Comparison of ENCODE assay signal across 7 cellular contexts in the genomic region with DNA sequence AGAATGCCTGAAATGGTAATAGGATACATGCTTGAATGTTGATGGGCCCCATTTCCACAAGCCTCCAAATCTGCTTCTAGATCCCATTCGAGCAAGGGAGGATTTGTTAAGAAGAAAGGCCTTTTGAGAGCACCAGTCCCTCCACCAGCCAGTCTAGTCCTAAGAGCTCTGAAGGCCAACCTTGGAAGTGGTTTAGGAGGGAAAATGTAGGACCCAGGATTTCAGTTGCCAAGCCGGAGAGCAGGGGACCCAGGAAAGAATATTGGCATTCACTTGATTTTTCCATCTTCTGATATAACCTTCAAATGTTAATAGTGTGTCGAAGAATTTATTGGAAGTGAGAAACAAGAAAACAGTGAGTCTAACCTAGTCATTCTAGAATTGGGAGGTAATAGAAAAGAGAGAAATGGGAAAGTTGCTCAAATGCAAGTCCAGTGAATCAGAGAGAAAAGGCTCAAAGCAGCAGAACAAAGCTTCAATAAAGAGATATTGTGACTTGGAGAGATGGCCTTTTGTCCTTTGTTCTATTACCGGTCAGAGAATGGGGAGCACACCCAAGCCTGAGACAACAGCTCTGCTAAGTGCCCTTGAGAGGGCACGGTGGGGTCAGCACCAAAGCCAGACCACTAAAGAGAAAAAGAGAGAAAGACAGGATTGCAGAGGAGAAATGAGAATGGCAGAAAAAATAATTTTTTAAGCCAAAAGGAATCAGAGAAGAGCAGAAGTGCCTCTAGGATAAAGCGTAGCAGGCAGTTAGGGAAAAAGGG.
DNase-seq lines count a peak whose midpoint lies in the region; ATAC-seq, FAIRE-seq and TF ChIP-seq lines count a peak whose summit lies in the region.
"Not testable (repeated sequence)": the region's sequence is repeated elsewhere in the genome, so short reads cannot be mapped to it uniquely, and the experiment has no call there.

No MANE protein-coding gene starts in this region.

- WGBS in IMR-90 (ENCODE audit: extremely low coverage in 2 of 2, insufficient read length in 1 of 2), 2 experiments = no CpG with 5 or more reads among the region's 6 CpGs

- BruUV-seq in IMR-90 (replicated peaks; lab: Mats Ljungman, UMichigan) = not testable (repeated sequence)

- not testable (repeated sequence) for H3K23ac ChIP-seq in IMR-90 (ENCODE audit: low read depth, low read length)

- not testable (repeated sequence) for TF ChIP-seq RAD21 in IMR-90 (IDR thresholded peaks at IDR 0.05; ENCODE audit: low read length)

- H3K9me3 ChIP-seq in IMR-90 (ENCODE audit: control insufficient read depth, insufficient read depth, low read length) = not testable (repeated sequence)

- peak overlapping the region; percentile 56; the same call in 1 of the 2 replicates for H4K5ac ChIP-seq in IMR-90 (ENCODE audit: low read depth, low read length)

- H3K36me3 Mint-ChIP-seq in progenitor cell of endocrine pancreas (ENCODE audit: insufficient read depth) = not testable (repeated sequence)

- peak overlapping the region; percentile 42 for H3K27ac Mint-ChIP-seq in progenitor cell of endocrine pancreas

- not testable (repeated sequence) for TF ChIP-seq POLR2A in IMR-90 (IDR thresholded peaks at IDR 0.05; ENCODE audit: low read depth, low read length)

- not testable (repeated sequence) for H2BK120ac ChIP-seq in IMR-90 (ENCODE audit: low read depth, low read length)

- POLR2A ChIA-PET in IMR-90 (lab: Charles Lee; ENCODE audit: unreplicated experiment) = not testable (repeated sequence)

- H3K4me3 ChIP-seq in IMR-90 (ENCODE audit: insufficient read depth, low read depth, low read length); bronchial epithelial cell (ENCODE audit: low read depth, low read length): not testable (repeated sequence)

- not testable (repeated sequence) for H3K27me3 ChIP-seq in IMR-90 (ENCODE audit: control insufficient read depth, insufficient read depth, low read length); bronchial epithelial cell (ENCODE audit: control insufficient read depth, insufficient read depth, low read length)

- not testable (repeated sequence) for H3K18ac ChIP-seq in IMR-90 (ENCODE audit: low read depth, low read length)

- H3K9ac ChIP-seq in IMR-90 (ENCODE audit: low read depth, low read length) = not testable (repeated sequence)

- H3K14ac ChIP-seq in IMR-90 (replicated peaks; ENCODE audit: low read depth, low read length) = not testable (repeated sequence)

- not testable (repeated sequence) for H2AFZ ChIP-seq in IMR-90 (replicated peaks; ENCODE audit: low read length, poor library complexity)

- H3K27ac ChIP-seq in IMR-90 (ENCODE audit: insufficient read depth, low read length) = not testable (repeated sequence)
- H3K27ac ChIP-seq in temporal lobe (ENCODE audit: low read depth, low read length) = peak overlapping the region; percentile 97

- H4K91ac ChIP-seq in IMR-90 (ENCODE audit: insufficient read depth, low read depth, low read length) = not testable (repeated sequence)

- H3K9me1 ChIP-seq in IMR-90 (ENCODE audit: insufficient read depth, low read length) = not testable (repeated sequence)

- H3K79me1 ChIP-seq in IMR-90 (ENCODE audit: low read depth in 1 of 2, low read length in 2 of 2) = not testable (repeated sequence)

- not testable (repeated sequence) for ATAC-seq in IMR-90 (ENCODE audit: low read depth)

- not testable (repeated sequence) for H2BK5ac ChIP-seq in IMR-90 (ENCODE audit: low read depth, low read length, poor library complexity, severe bottlenecking)

- H3K4me1 ChIP-seq in IMR-90 (ENCODE audit: control insufficient read depth, insufficient read depth, low read length) = not testable (repeated sequence)

- H3K36me3 ChIP-seq in IMR-90 (ENCODE audit: control insufficient read depth, insufficient read depth, low read length); bronchial epithelial cell (ENCODE audit: control insufficient read depth, insufficient read depth, low read length): not testable (repeated sequence)

- not testable (repeated sequence) for H3K4me3 Mint-ChIP-seq in progenitor cell of endocrine pancreas (ENCODE audit: low read depth)

- intact Hi-C loops in IMR-90 (cut with micrococcal nuclease) = not testable (repeated sequence)

- H4K20me1 ChIP-seq in IMR-90 (ENCODE audit: insufficient read depth, low read length) = not testable (repeated sequence)

- DNase-seq in IMR-90; bronchial epithelial cell (ENCODE audit: low read depth); frontal cortex (ENCODE audit: low spot score in 2 of 2); progenitor cell of endocrine pancreas (ENCODE audit: low spot score, unreplicated experiment): not testable (repeated sequence)
- DNase-seq in inferior parietal cortex (ENCODE audit: extremely low spot score) = peak; percentile 32
- DNase-seq in midbrain (lab: John Stamatoyannopoulos, UW) = peak; percentile 41

- H2AK5ac ChIP-seq in IMR-90 (ENCODE audit: low read depth, low read length) = not testable (repeated sequence)

- dilution Hi-C loops in IMR-90 (cut with HindIII; ENCODE audit: low sequenced_read_pairs, unreplicated experiment) = not testable (repeated sequence)

- not testable (repeated sequence) for H2AK9ac ChIP-seq in IMR-90 (replicated peaks; ENCODE audit: low read depth, low read length, poor library complexity)

- not testable (repeated sequence) for H3K4ac ChIP-seq in IMR-90 (ENCODE audit: low read depth, low read length)

- H3K56ac ChIP-seq in IMR-90 (ENCODE audit: extremely low read depth, insufficient read depth, low read length) = not testable (repeated sequence)

- H2BK20ac ChIP-seq in IMR-90 (ENCODE audit: low read depth, low read length) = not testable (repeated sequence)

- TF ChIP-seq CTCF in IMR-90 (conservative IDR thresholded peaks at IDR 0.05; ENCODE audit: low read depth, low read length); bronchial epithelial cell (IDR thresholded peaks at IDR 0.05; ENCODE audit: insufficient read depth, low read length, severe bottlenecking); progenitor cell of endocrine pancreas (IDR thresholded peaks at IDR 0.05; ENCODE audit: unreplicated experiment): not testable (repeated sequence)

- FAIRE-seq in bronchial epithelial cell (lab: Jason Lieb, UNC) (peak; percentile 13), frontal cortex (lab: Jason Lieb, UNC) (peak; percentile 90)

- H3K4me2 ChIP-seq in IMR-90 (ENCODE audit: low read depth, low read length) = not testable (repeated sequence)

- H3K4me1 Mint-ChIP-seq in progenitor cell of endocrine pancreas (ENCODE audit: low read depth) = not testable (repeated sequence)

- in situ Hi-C loops in IMR-90 (cut with MboI; ENCODE audit: low sequenced_read_pairs) = not testable (repeated sequence)

- not testable (repeated sequence) for H3K27me3 Mint-ChIP-seq in progenitor cell of endocrine pancreas

- H2BK15ac ChIP-seq in IMR-90 (ENCODE audit: low read depth, low read length) = 0 out of 3 replicates have a peak overlapping the region, but pooled peaks have one; percentile 13

- not testable (repeated sequence) for H3K9me3 Mint-ChIP-seq in progenitor cell of endocrine pancreas (ENCODE audit: low read depth)

- CTCF ChIA-PET in IMR-90 (lab: Yijun Ruan, JAX) = not testable (repeated sequence)

- not testable (repeated sequence) for H4K8ac ChIP-seq in IMR-90 (ENCODE audit: low read depth in 2 of 2, low read length in 2 of 2)
